In genomic region chr13:44193731-44194130, GRCh38 we compare ENCODE assay signal across 22 cellular contexts.
"Had no signal": no experiment of that assay in that cellular context is flagged by ENCODE, and none has a peak within 500 bp of the region (broad histone marks: within the 10 kb centered on the region; RNA-seq: fewer than 3 reads in every experiment).

No MANE protein-coding gene starts in this region.

- H3K9me2 ChIP-seq: SK-N-SH had no signal

- H3K9me3 ChIP-seq: SK-N-SH had no signal

- ATAC-seq: HepG2, Panc1 had no signal

- H3K4me2 ChIP-seq: KMS-11, SK-N-SH had no signal

- H3K27ac ChIP-seq: KMS-11, RWPE1 had no signal

- FAIRE-seq: HepG2 had no signal

- DNase-seq: IMR-90, Kasumi-1, MM.1S, NCI-H1092 treated with DMSO at 0.1 percent for 48 hours, NCI-H1436, NCI-H187, NCI-H2029, NCI-H2081 treated with DMSO at 0.1 percent for 48 hours, NCI-H2171, NCI-H226, NCI-H446, NCI-H510A, NCI-H524 treated with DMSO at 0.1 percent for 48 hours, NCI-H69, NCI-H774, SHP77, SK-N-SH, SW 1271 had no signal

- H3K9ac ChIP-seq: KMS-11, SK-N-SH had no signal
